Comparison of ENCODE assay signal across 18 cellular contexts in genomic region chr13:31437975-31438374, GRCh38.
"Had no signal": no experiment of that assay in that cellular context is flagged by ENCODE, and none has a peak within 500 bp of the region (broad histone marks: within the 10 kb centered on the region; RNA-seq: fewer than 3 reads in every experiment).

No MANE protein-coding gene starts in this region.

- H3K27ac ChIP-seq: brain microvascular endothelial cell, epithelial cell of prostate, left ventricle myocardium inferior, tibial artery had no signal

- H3K4me3 Mint-ChIP-seq: activated CD4-positive, alpha-beta T cell treated with anti-CD3 and anti-CD28 coated beads, Interleukin-2, amount 10 ng/mL, durations not matched to agents 24 days and 14 days; activated CD8-positive, alpha-beta T cell treated with anti-CD3 and anti-CD28 coated beads, Interleukin-2, amount 10 ng/mL, durations not matched to agents 7 days and 5 days; activated T-cell treated with anti-CD3 and anti-CD28 coated beads, Interleukin-2, amount 50 U/mL, for 72 hours; dendritic cell treated with granulocyte-macrophage colony-stimulating factor and Interleukin-4, amounts not matched to agents 40 ng/mL and 50 ng/mL, for 4 days; effector memory CD8-positive, alpha-beta T cell; natural killer cell treated with Interleukin-12 subunit alpha and Interleukin-12 subunit beta and Interleukin-15 and Interleukin-18, amount 100 ng/mL, for 72 hours; stimulated activated memory B cell treated with anti-CD40 and anti-IgM and Interleukin-4, amounts not matched to agents 10 μg/mL and 1 μg/mL and 100 μg/mL, for 72 hours had no signal

- H3K9me3 Mint-ChIP-seq: activated CD4-positive, alpha-beta T cell treated with anti-CD3 and anti-CD28 coated beads, Interleukin-2, amount 10 ng/mL, durations not matched to agents 24 days and 14 days; activated naive CD4-positive, alpha-beta T cell treated with anti-CD3 and anti-CD28 coated beads, Interleukin-2, amount 50 U/mL, for 72 hours; activated T-cell treated with anti-CD3 and anti-CD28 coated beads, Interleukin-2, amount 50 U/mL, for 72 hours; effector memory CD8-positive, alpha-beta T cell; natural killer cell treated with Interleukin-12 subunit alpha and Interleukin-12 subunit beta and Interleukin-15 and Interleukin-18, amount 100 ng/mL, for 72 hours; stimulated activated memory B cell treated with anti-CD40 and anti-IgM and Interleukin-4, amounts not matched to agents 10 μg/mL and 1 μg/mL and 100 μg/mL, for 72 hours had no signal

- H3K27ac Mint-ChIP-seq: activated CD4-positive, alpha-beta T cell treated with anti-CD3 and anti-CD28 coated beads, Interleukin-2, amount 10 ng/mL, durations not matched to agents 24 days and 14 days; activated CD8-positive, alpha-beta T cell treated with anti-CD3 and anti-CD28 coated beads, Interleukin-2, amount 10 ng/mL, durations not matched to agents 7 days and 5 days; activated naive CD4-positive, alpha-beta T cell treated with anti-CD3 and anti-CD28 coated beads, Interleukin-2, amount 50 U/mL, for 72 hours; activated T-cell treated with anti-CD3 and anti-CD28 coated beads, Interleukin-2, amount 50 U/mL, for 72 hours; dendritic cell treated with granulocyte-macrophage colony-stimulating factor and Interleukin-4, amounts not matched to agents 40 ng/mL and 50 ng/mL, for 4 days; effector memory CD8-positive, alpha-beta T cell; natural killer cell treated with Interleukin-12 subunit alpha and Interleukin-12 subunit beta and Interleukin-15 and Interleukin-18, amount 100 ng/mL, for 72 hours; stimulated activated memory B cell treated with anti-CD40 and anti-IgM and Interleukin-4, amounts not matched to agents 10 μg/mL and 1 μg/mL and 100 μg/mL, for 72 hours had no signal

- H3K9me3 ChIP-seq: left ventricle myocardium inferior, tibial artery had no signal

- H3K36me3 Mint-ChIP-seq: activated naive CD4-positive, alpha-beta T cell treated with anti-CD3 and anti-CD28 coated beads, Interleukin-2, amount 50 U/mL, for 72 hours; natural killer cell treated with Interleukin-12 subunit alpha and Interleukin-12 subunit beta and Interleukin-15 and Interleukin-18, amount 100 ng/mL, for 72 hours; stimulated activated memory B cell treated with anti-CD40 and anti-IgM and Interleukin-4, amounts not matched to agents 10 μg/mL and 1 μg/mL and 100 μg/mL, for 72 hours had no signal

- H3K4me1 Mint-ChIP-seq: activated CD4-positive, alpha-beta T cell treated with anti-CD3 and anti-CD28 coated beads, Interleukin-2, amount 10 ng/mL, durations not matched to agents 24 days and 14 days; stimulated activated memory B cell treated with anti-CD40 and anti-IgM and Interleukin-4, amounts not matched to agents 10 μg/mL and 1 μg/mL and 100 μg/mL, for 72 hours had no signal

- H3K36me3 ChIP-seq: brain microvascular endothelial cell, left ventricle myocardium inferior, tibial artery had no signal

- H3K27me3 ChIP-seq: brain microvascular endothelial cell, tibial artery had no signal

- DNase-seq: activated CD4-positive, alpha-beta T cell treated with anti-CD3 and anti-CD28 coated beads, Interleukin-2, amount 10 ng/mL, durations not matched to agents 24 days and 14 days; activated CD4-positive, CD25-positive, alpha-beta regulatory T cell; activated CD8-positive, alpha-beta memory T cell treated with anti-CD3 and anti-CD28 coated beads, Interleukin-2, amount 50 U/mL, for 48 hours; activated CD8-positive, alpha-beta T cell treated with anti-CD3 and anti-CD28 coated beads, Interleukin-2, amount 10 ng/mL, durations not matched to agents 7 days and 5 days; activated gamma-delta T cell; activated T-cell treated with anti-CD3 and anti-CD28 coated beads, Interleukin-2, amount 50 U/mL, for 72 hours; brain microvascular endothelial cell; effector memory CD8-positive, alpha-beta T cell; hippocampal formation; left ventricle myocardium inferior; nucleus accumbens; posterior cingulate gyrus; tibial artery had no signal

- ATAC-seq: activated CD8-positive, alpha-beta T cell treated with anti-CD3 and anti-CD28 coated beads, Interleukin-2, amount 10 ng/mL, durations not matched to agents 7 days and 5 days; activated naive CD4-positive, alpha-beta T cell treated with anti-CD3 and anti-CD28 coated beads, Interleukin-2, amount 50 U/mL, for 72 hours; activated T-cell treated with anti-CD3 and anti-CD28 coated beads, Interleukin-2, amount 50 U/mL, for 72 hours; effector memory CD8-positive, alpha-beta T cell; stimulated activated memory B cell treated with anti-CD40 and anti-IgM and Interleukin-4, amounts not matched to agents 10 μg/mL and 1 μg/mL and 100 μg/mL, for 72 hours had no signal

- H3K4me3 ChIP-seq: left ventricle myocardium inferior, tibial artery had no signal
